In genomic region chr9:4375424-4376195, GRCh38 we compare ENCODE assay signal across 8 cellular contexts.
DNase-seq lines count a peak whose midpoint lies in the region; ATAC-seq and TF ChIP-seq lines count a peak whose summit lies in the region.

No MANE protein-coding gene starts in this region.

- no peak overlapping the region for H3K27ac Mint-ChIP-seq in activated CD4-positive, alpha-beta T cell treated with anti-CD3 and anti-CD28 coated beads, Interleukin-2, amount 10 ng/mL, durations not matched to agents 24 days and 14 days
- no peak overlapping the region for H3K27ac Mint-ChIP-seq in activated CD4-positive, alpha-beta T cell treated with anti-CD3 and anti-CD28 coated beads, Interleukin-2, amount 10 ng/mL, durations not matched to agents 7 days and 5 days
- H3K27ac Mint-ChIP-seq in activated T-helper 2 cell treated with anti-CD3 and anti-CD28 coated beads, Interferon-gamma antibody, Interleukin-2, Interleukin-4, amounts not matched to agents 10 μg/mL and 5 μg/mL and 100 μg/mL, durations not matched to agents 14 hours and 24 hours and 36 hours: no peak overlapping the region

- CTCF ChIA-PET in activated CD4-positive, alpha-beta T cell treated with anti-CD3 and anti-CD28 coated beads, Interleukin-2, amount 10 ng/mL, durations not matched to agents 7 days and 5 days (lab: Charles Lee): interaction anchor here (1.3 to 1.9 kb wide), 3 partner anchors 9 to 61 kb away, joined by 3 to 6 read pairs (median 4); no protein-coding TSS in a partner anchor

- no peak for TF ChIP-seq POLR2A in Peyer's patch (IDR thresholded peaks at IDR 0.05)
- TF ChIP-seq POLR2A in lower leg skin (IDR thresholded peaks at IDR 0.05): no peak

- H3K36me3 ChIP-seq in Peyer's patch: no peaks in the 10 kb centered on the region

- no peaks in the 10 kb centered on the region for H3K4me1 ChIP-seq in Peyer's patch

- H3K9me3 Mint-ChIP-seq in activated CD4-positive, alpha-beta T cell treated with anti-CD3 and anti-CD28 coated beads, Interleukin-2, amount 10 ng/mL, durations not matched to agents 24 days and 14 days: no peaks in the 10 kb centered on the region
- no peaks in the 10 kb centered on the region for H3K9me3 Mint-ChIP-seq in activated CD4-positive, alpha-beta T cell treated with anti-CD3 and anti-CD28 coated beads, Interleukin-2, amount 10 ng/mL, durations not matched to agents 7 days and 5 days
- H3K9me3 Mint-ChIP-seq in activated T-helper 2 cell treated with anti-CD3 and anti-CD28 coated beads, Interferon-gamma antibody, Interleukin-2, Interleukin-4, amounts not matched to agents 10 μg/mL and 5 μg/mL and 100 μg/mL, durations not matched to agents 14 hours and 24 hours and 36 hours: no peaks in the 10 kb centered on the region

- H3K4me3 Mint-ChIP-seq in activated CD4-positive, alpha-beta T cell treated with anti-CD3 and anti-CD28 coated beads, Interleukin-2, amount 10 ng/mL, durations not matched to agents 24 days and 14 days: no peak overlapping the region
- H3K4me3 Mint-ChIP-seq in activated CD4-positive, alpha-beta T cell treated with anti-CD3 and anti-CD28 coated beads, Interleukin-2, amount 10 ng/mL, durations not matched to agents 7 days and 5 days: no peak overlapping the region
- H3K4me3 Mint-ChIP-seq in activated T-helper 2 cell treated with anti-CD3 and anti-CD28 coated beads, Interferon-gamma antibody, Interleukin-2, Interleukin-4, amounts not matched to agents 10 μg/mL and 5 μg/mL and 100 μg/mL, durations not matched to agents 14 hours and 24 hours and 36 hours (ENCODE audit: low read depth): no peak overlapping the region

- no peak for ATAC-seq in GM18909 (IDR thresholded peaks at IDR 0.05; ENCODE audit: poor library complexity, unreplicated experiment)

- intact Hi-C loops in activated CD4-positive, alpha-beta T cell treated with anti-CD3 and anti-CD28 coated beads, Interleukin-2, amount 10 ng/mL, durations not matched to agents 24 days and 14 days (cut with micrococcal nuclease): loop anchor here (5.0 kb wide), 1 partner anchor 1518 kb away; no protein-coding TSS in a partner anchor
- intact Hi-C loops in lower leg skin (cut with DNase I; ENCODE audit: low total_unique reads): no loop called here
- intact Hi-C loops in activated T-helper 2 cell treated with anti-CD3 and anti-CD28 coated beads, Interferon-gamma antibody, Interleukin-2, Interleukin-4, amounts not matched to agents 10 μg/mL and 5 μg/mL and 100 μg/mL, durations not matched to agents 14 hours and 24 hours and 36 hours (cut with micrococcal nuclease): loop anchor here (5.0 to 10.0 kb wide), 3 partner anchors 38 to 1518 kb away; no protein-coding TSS in a partner anchor

- no peak overlapping the region for H3K27ac ChIP-seq in Peyer's patch

- peaks cover 16% of the 10 kb centered on the region for H3K27me3 Mint-ChIP-seq in activated CD4-positive, alpha-beta T cell treated with anti-CD3 and anti-CD28 coated beads, Interleukin-2, amount 10 ng/mL, durations not matched to agents 24 days and 14 days
- peaks cover 6% of the 10 kb centered on the region for H3K27me3 Mint-ChIP-seq in activated CD4-positive, alpha-beta T cell treated with anti-CD3 and anti-CD28 coated beads, Interleukin-2, amount 10 ng/mL, durations not matched to agents 7 days and 5 days
- peaks cover 22% of the 10 kb centered on the region for H3K27me3 Mint-ChIP-seq in activated T-helper 2 cell treated with anti-CD3 and anti-CD28 coated beads, Interferon-gamma antibody, Interleukin-2, Interleukin-4, amounts not matched to agents 10 μg/mL and 5 μg/mL and 100 μg/mL, durations not matched to agents 14 hours and 24 hours and 36 hours (ENCODE audit: low read depth)

- WGBS in lower leg skin, 2 donors: 37 to 45% methylated on average over 7 of the region's 7 CpGs

- POLR2A ChIA-PET in activated CD4-positive, alpha-beta T cell treated with anti-CD3 and anti-CD28 coated beads, Interleukin-2, amount 10 ng/mL, durations not matched to agents 7 days and 5 days (lab: Charles Lee): no interaction called here

- no peaks in the 10 kb centered on the region for H3K27me3 ChIP-seq in Peyer's patch

- H3K36me3 Mint-ChIP-seq in activated CD4-positive, alpha-beta T cell treated with anti-CD3 and anti-CD28 coated beads, Interleukin-2, amount 10 ng/mL, durations not matched to agents 24 days and 14 days (ENCODE audit: low read depth): no peaks in the 10 kb centered on the region
- H3K36me3 Mint-ChIP-seq in activated CD4-positive, alpha-beta T cell treated with anti-CD3 and anti-CD28 coated beads, Interleukin-2, amount 10 ng/mL, durations not matched to agents 7 days and 5 days (ENCODE audit: low read depth): no peaks in the 10 kb centered on the region
- no peaks in the 10 kb centered on the region for H3K36me3 Mint-ChIP-seq in activated T-helper 2 cell treated with anti-CD3 and anti-CD28 coated beads, Interferon-gamma antibody, Interleukin-2, Interleukin-4, amounts not matched to agents 10 μg/mL and 5 μg/mL and 100 μg/mL, durations not matched to agents 14 hours and 24 hours and 36 hours (ENCODE audit: low read depth)

- peak in 4 of 6 experiments; percentile 18 to 59 (median 54) for TF ChIP-seq CTCF in Peyer's patch (IDR thresholded peaks at IDR 0.05)
- TF ChIP-seq CTCF in fibroblast of mammary gland (conservative IDR thresholded peaks at IDR 0.05; ENCODE audit: control insufficient read depth, insufficient read depth, low read depth, low read length): peak; percentile 65
- TF ChIP-seq CTCF in lower leg skin (IDR thresholded peaks at IDR 0.05): no peak

- H3K9me3 ChIP-seq in Peyer's patch: no peaks in the 10 kb centered on the region

- H3K4me1 Mint-ChIP-seq in activated CD4-positive, alpha-beta T cell treated with anti-CD3 and anti-CD28 coated beads, Interleukin-2, amount 10 ng/mL, durations not matched to agents 24 days and 14 days: no peaks in the 10 kb centered on the region
- no peaks in the 10 kb centered on the region for H3K4me1 Mint-ChIP-seq in activated CD4-positive, alpha-beta T cell treated with anti-CD3 and anti-CD28 coated beads, Interleukin-2, amount 10 ng/mL, durations not matched to agents 7 days and 5 days
- H3K4me1 Mint-ChIP-seq in activated T-helper 2 cell treated with anti-CD3 and anti-CD28 coated beads, Interferon-gamma antibody, Interleukin-2, Interleukin-4, amounts not matched to agents 10 μg/mL and 5 μg/mL and 100 μg/mL, durations not matched to agents 14 hours and 24 hours and 36 hours (ENCODE audit: low read depth): no peaks in the 10 kb centered on the region

- H3K4me3 ChIP-seq in Peyer's patch: no peak overlapping the region
- no peak overlapping the region for H3K4me3 ChIP-seq in fibroblast of mammary gland (ENCODE audit: control insufficient read depth, low read depth, low read length)
- no peak overlapping the region for H3K4me3 ChIP-seq in lower leg skin (ENCODE audit: low read depth, poor library complexity, severe bottlenecking)

- peak; percentile 48 for DNase-seq in activated CD4-positive, alpha-beta T cell treated with anti-CD3 and anti-CD28 coated beads, Interleukin-2, amount 10 ng/mL, durations not matched to agents 24 days and 14 days
- DNase-seq in activated CD4-positive, alpha-beta T cell treated with anti-CD3 and anti-CD28 coated beads, Interleukin-2, amount 10 ng/mL, durations not matched to agents 7 days and 5 days: no peak
- DNase-seq in Peyer's patch (no peak), fibroblast of mammary gland (ENCODE audit: low read depth) (peak; percentile 82), putamen (ENCODE audit: low spot score) (peak; percentile 18), lower leg skin (ENCODE audit: low spot score in 2 of 2) (no peak)
- no peak for DNase-seq in activated T-helper 2 cell treated with anti-CD3 and anti-CD28 coated beads, Interferon-gamma antibody, Interleukin-2, Interleukin-4, amounts not matched to agents 10 μg/mL and 5 μg/mL and 100 μg/mL, durations not matched to agents 14 hours and 24 hours and 36 hours (ENCODE audit: low spot score)

Comparison
In these comparisons a context has a peak if more than half of its experiments do, and no peak if none do; other contexts are left out.
1. DNase-seq: peak in activated CD4-positive, alpha-beta T cell treated with anti-CD3 and anti-CD28 coated beads, Interleukin-2, amount 10 ng/mL, durations not matched to agents 24 days and 14 days (single experiment), fibroblast of mammary gland (single experiment) and putamen (single experiment); none in activated CD4-positive, alpha-beta T cell treated with anti-CD3 and anti-CD28 coated beads, Interleukin-2, amount 10 ng/mL, durations not matched to agents 7 days and 5 days (single experiment), Peyer's patch (0 of 3), lower leg skin (0 of 2) and activated T-helper 2 cell treated with anti-CD3 and anti-CD28 coated beads, Interferon-gamma antibody, Interleukin-2, Interleukin-4, amounts not matched to agents 10 μg/mL and 5 μg/mL and 100 μg/mL, durations not matched to agents 14 hours and 24 hours and 36 hours (single experiment).
2. CTCF ChIP-seq: peak in Peyer's patch (4 of 6) and fibroblast of mammary gland (single experiment); none in lower leg skin (0 of 3).